ENCODE assay signal across 8 cellular contexts in genomic region chr3:142723665-142723967, GRCh38.
DNase-seq lines count a peak whose midpoint lies in the region; ATAC-seq and TF ChIP-seq lines count a peak whose summit lies in the region.

No MANE protein-coding gene starts in this region.

- H3K4me3 ChIP-seq in AG10803 (ENCODE audit: low read length), result peak overlapping the region; percentile 76
- peak overlapping the region; percentile 90 for H3K4me3 ChIP-seq in SK-N-MC
- H3K4me3 ChIP-seq in foreskin fibroblast (ENCODE audit: low read depth in 1 of 2, low read length in 2 of 2), result peak overlapping the region; percentile 89 to 99
- peak overlapping the region; percentile 45 to 82 (median 68) for H3K4me3 ChIP-seq in skin epidermis

- H3K36me3 ChIP-seq in SK-N-MC (ENCODE audit: insufficient read depth, low read length), result no peaks in the 10 kb centered on the region

- H3K27ac ChIP-seq in SK-N-MC, result no peak overlapping the region
- peak overlapping the region in 8 of 21 experiments; percentile 5 to 93 (median 80) for H3K27ac ChIP-seq in skin epidermis
- no peak overlapping the region for H3K27ac ChIP-seq in substantia nigra (ENCODE audit: low read depth, low read length, poor library complexity, severe bottlenecking)

- ATAC-seq in GM19452 (IDR thresholded peaks at IDR 0.05; ENCODE audit: unreplicated experiment) (peak; percentile 17), HG02884 (IDR thresholded peaks at IDR 0.05; ENCODE audit: unreplicated experiment) (no peak)

- peak overlapping the region; percentile 66 for H3K9ac ChIP-seq in SK-N-MC (ENCODE audit: insufficient read length)

- H3K9me3 ChIP-seq in SK-N-MC (ENCODE audit: low read depth, low read length), result no peaks in the 10 kb centered on the region; the same call in 1 of the 2 replicates

- DNase-seq in AG10803 (ENCODE audit: low read depth) (no peak), SK-N-MC (ENCODE audit: low read depth, low spot score) (no peak), foreskin fibroblast (no peak), RKO (ENCODE audit: low spot score) (no peak), substantia nigra (lab: John Stamatoyannopoulos, UW) (no peak)

- TF ChIP-seq CTCF in AG10803 (conservative IDR thresholded peaks at IDR 0.05; ENCODE audit: low read length) (no peak), foreskin fibroblast (IDR thresholded peaks at IDR 0.05; ENCODE audit: low read depth, low read length) (no peak)
